ENCODE assay signal across 2 cellular contexts in genomic region chr12:79083181-79083580, GRCh38.
A peak's percentile ranks its signal among the peaks of the same experiment; 100 is the strongest.
TF ChIP-seq lines count a peak whose summit lies in the region.

No MANE protein-coding gene starts in this region.

TF ChIP-seq in HCT116, 20 proteins besides CTCF, POLR2A, EP300 and RAD21:
- TF ChIP-seq JUND (IDR thresholded peaks at IDR 0.05) (no peak), EGR1 (IDR thresholded peaks at IDR 0.05; ENCODE audit: low read depth) (no peak)

TF ChIP-seq in K562, 482 proteins besides CTCF, POLR2A, EP300 and RAD21:
- TF ChIP-seq MAFF (IDR thresholded peaks at IDR 0.05; ENCODE audit: low read length): peak; percentile 68
- TF ChIP-seq MAFG (tag; conservative IDR thresholded peaks at IDR 0.05): peak; percentile 71
- peak; percentile 41; the same call in 1 of the 2 replicates for TF ChIP-seq NFE2L1 (tag; IDR thresholded peaks at IDR 0.05; ENCODE audit: borderline replicate concordance, low read depth)
- no peak for TF ChIP-seq ZNF282 (CRISPR knock-in tag; IDR thresholded peaks at IDR 0.05)
- no peak for TF ChIP-seq ZNF165 (CRISPR knock-in tag; IDR thresholded peaks at IDR 0.05; ENCODE audit: borderline replicate concordance)
- TF ChIP-seq ZNF778 (CRISPR knock-in tag; IDR thresholded peaks at IDR 0.05): no peak
- peak; percentile 56; the same call in 1 of the 2 replicates for TF ChIP-seq MAFK (IDR thresholded peaks at IDR 0.05; ENCODE audit: low read length)
- TF ChIP-seq SRSF3 (IDR thresholded peaks at IDR 0.05; ENCODE audit: insufficient read depth, low read length): no peak
- TF ChIP-seq ZNF384 (IDR thresholded peaks at IDR 0.05; ENCODE audit: low read depth, low read length): no peak
- peak; percentile 24; the same call in 1 of the 2 replicates for TF ChIP-seq ZNF316 (IDR thresholded peaks at IDR 0.05)
- no peak for TF ChIP-seq NONO (IDR thresholded peaks at IDR 0.05; ENCODE audit: low read depth in 2 of 2, low read length in 1 of 2)
- no peak for TF ChIP-seq ZNF146 (CRISPR knock-in tag; IDR thresholded peaks at IDR 0.05; ENCODE audit: unreplicated experiment)
- TF ChIP-seq, protein P1, sequence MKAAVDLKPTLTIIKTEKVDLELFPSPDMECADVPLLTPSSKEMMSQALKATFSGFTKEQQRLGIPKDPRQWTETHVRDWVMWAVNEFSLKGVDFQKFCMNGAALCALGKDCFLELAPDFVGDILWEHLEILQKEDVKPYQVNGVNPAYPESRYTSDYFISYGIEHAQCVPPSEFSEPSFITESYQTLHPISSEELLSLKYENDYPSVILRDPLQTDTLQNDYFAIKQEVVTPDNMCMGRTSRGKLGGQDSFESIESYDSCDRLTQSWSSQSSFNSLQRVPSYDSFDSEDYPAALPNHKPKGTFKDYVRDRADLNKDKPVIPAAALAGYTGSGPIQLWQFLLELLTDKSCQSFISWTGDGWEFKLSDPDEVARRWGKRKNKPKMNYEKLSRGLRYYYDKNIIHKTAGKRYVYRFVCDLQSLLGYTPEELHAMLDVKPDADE (conservative IDR thresholded peaks at IDR 0.05; ENCODE audit: control insufficient read depth, low read depth, low read length): no peak
- peak; percentile 63 for TF ChIP-seq NFE2 (IDR thresholded peaks at IDR 0.05; ENCODE audit: low read depth)
- TF ChIP-seq MBD2 (IDR thresholded peaks at IDR 0.05; ENCODE audit: borderline replicate concordance, low read depth): no peak
- TF ChIP-seq SIN3A (IDR thresholded peaks at IDR 0.05; ENCODE audit: borderline replicate concordance in 2 of 2, control insufficient read depth in 1 of 2, low read depth in 2 of 2, low read length in 2 of 2): no peak
- TF ChIP-seq C11orf30 (IDR thresholded peaks at IDR 0.05; ENCODE audit: low read depth): peak; percentile 22; the same call in 1 of the 2 replicates
- TF ChIP-seq SNIP1 (IDR thresholded peaks at IDR 0.05; ENCODE audit: low read depth): no peak
- TF ChIP-seq ZBTB9 (CRISPR knock-in tag; IDR thresholded peaks at IDR 0.05): no peak
- TF ChIP-seq ERF (CRISPR knock-in tag; IDR thresholded peaks at IDR 0.05): no peak
- TF ChIP-seq PBX2 (CRISPR knock-in tag; IDR thresholded peaks at IDR 0.05; ENCODE audit: low read depth): no peak
- TF ChIP-seq PBX2 (tag; conservative IDR thresholded peaks at IDR 0.05; ENCODE audit: low read depth): no peak
- TF ChIP-seq CBX1 (IDR thresholded peaks at IDR 0.05; ENCODE audit: low read depth): no peak
- TF ChIP-seq, protein P2, sequence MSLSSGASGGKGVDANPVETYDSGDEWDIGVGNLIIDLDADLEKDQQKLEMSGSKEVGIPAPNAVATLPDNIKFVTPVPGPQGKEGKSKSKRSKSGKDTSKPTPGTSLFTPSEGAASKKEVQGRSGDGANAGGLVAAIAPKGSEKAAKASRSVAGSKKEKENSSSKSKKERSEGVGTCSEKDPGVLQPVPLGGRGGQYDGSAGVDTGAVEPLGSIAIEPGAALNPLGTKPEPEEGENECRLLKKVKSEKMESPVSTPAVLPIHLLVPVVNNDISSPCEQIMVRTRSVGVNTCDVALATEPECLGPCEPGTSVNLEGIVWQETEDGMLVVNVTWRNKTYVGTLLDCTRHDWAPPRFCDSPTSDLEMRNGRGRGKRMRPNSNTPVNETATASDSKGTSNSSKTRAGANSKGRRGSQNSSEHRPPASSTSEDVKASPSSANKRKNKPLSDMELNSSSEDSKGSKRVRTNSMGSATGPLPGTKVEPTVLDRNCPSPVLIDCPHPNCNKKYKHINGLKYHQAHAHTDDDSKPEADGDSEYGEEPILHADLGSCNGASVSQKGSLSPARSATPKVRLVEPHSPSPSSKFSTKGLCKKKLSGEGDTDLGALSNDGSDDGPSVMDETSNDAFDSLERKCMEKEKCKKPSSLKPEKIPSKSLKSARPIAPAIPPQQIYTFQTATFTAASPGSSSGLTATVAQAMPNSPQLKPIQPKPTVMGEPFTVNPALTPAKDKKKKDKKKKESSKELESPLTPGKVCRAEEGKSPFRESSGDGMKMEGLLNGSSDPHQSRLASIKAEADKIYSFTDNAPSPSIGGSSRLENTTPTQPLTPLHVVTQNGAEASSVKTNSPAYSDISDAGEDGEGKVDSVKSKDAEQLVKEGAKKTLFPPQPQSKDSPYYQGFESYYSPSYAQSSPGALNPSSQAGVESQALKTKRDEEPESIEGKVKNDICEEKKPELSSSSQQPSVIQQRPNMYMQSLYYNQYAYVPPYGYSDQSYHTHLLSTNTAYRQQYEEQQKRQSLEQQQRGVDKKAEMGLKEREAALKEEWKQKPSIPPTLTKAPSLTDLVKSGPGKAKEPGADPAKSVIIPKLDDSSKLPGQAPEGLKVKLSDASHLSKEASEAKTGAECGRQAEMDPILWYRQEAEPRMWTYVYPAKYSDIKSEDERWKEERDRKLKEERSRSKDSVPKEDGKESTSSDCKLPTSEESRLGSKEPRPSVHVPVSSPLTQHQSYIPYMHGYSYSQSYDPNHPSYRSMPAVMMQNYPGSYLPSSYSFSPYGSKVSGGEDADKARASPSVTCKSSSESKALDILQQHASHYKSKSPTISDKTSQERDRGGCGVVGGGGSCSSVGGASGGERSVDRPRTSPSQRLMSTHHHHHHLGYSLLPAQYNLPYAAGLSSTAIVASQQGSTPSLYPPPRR (CRISPR knock-in tag; IDR thresholded peaks at IDR 0.05; ENCODE audit: borderline replicate concordance): no peak
- no peak for TF ChIP-seq TAF15 (IDR thresholded peaks at IDR 0.05; ENCODE audit: low read depth, low read length)
- TF ChIP-seq ZSCAN32 (CRISPR knock-in tag; IDR thresholded peaks at IDR 0.05): no peak
- TF ChIP-seq ZNF586 (CRISPR knock-in tag; conservative IDR thresholded peaks at IDR 0.05): no peak
